In the genomic region with DNA sequence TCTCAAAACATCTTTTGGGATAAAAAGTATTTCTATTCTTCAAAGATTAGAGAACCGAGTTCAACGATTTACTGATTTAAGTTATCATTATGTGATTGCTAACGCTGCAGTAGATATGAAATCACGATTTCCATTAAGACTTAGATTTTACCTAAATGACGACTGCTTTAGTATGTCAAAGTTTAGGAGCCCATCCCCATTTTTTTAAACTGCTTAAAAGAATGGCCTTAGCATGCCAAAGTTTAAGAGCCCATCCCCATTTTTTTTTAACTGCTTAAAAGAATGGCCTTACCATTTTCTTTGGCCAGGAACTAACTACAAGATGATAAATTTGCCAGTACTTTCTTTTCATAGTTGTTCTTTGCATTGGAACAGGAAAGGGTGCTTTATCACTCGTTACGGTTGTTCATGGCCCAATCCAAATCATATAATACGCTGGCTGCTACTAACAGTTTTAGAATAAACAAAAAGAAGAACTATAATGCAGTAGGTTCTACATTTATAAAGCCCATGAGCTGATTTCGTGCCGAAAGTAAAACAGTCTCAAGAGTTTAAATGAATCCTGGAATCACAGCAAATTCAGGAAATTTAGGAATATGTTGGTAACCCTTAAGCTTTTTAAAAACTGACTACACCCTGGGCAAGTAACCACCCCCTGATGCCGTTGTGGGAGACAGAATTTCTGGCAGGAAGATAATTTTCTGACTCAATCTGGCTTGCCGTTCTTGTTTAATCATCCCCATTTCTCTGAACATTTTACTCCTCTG, we compare ENCODE assay signal across 8 cellular contexts. TPM values are rescaled to one million over a fixed set of nuclear protein-coding genes. Genes with fewer than 3 reads are reported as not detected.
DNase-seq lines count a peak whose midpoint lies in the region; ATAC-seq and TF ChIP-seq lines count a peak whose summit lies in the region.

No MANE protein-coding gene starts in this region.

- DNase-seq in 8988T (peak; percentile 21), GM12864 (ENCODE audit: low read depth) (no peak), fibroblast of pulmonary artery (ENCODE audit: low read depth) (peak; percentile 57), gastrocnemius medialis (peak in 1 of 2 donors; percentile 4)

- no peaks in the 10 kb centered on the region for H3K27me3 ChIP-seq in gastrocnemius medialis

- ATAC-seq in gastrocnemius medialis (no peak), HG02870 (IDR thresholded peaks at IDR 0.05; ENCODE audit: unreplicated experiment) (no peak), HG02610 (IDR thresholded peaks at IDR 0.05; ENCODE audit: unreplicated experiment) (no peak), HG03571 (IDR thresholded peaks at IDR 0.05; ENCODE audit: unreplicated experiment) (no peak)

- no peaks in the 10 kb centered on the region for H3K36me3 ChIP-seq in gastrocnemius medialis

- intact Hi-C loops in gastrocnemius medialis (cut with DNase I; ENCODE audit: low total_unique reads), result loop anchor here (5.0 to 10.0 kb wide), 6 partner anchors 60 to 1392 kb away; a partner anchor contains a TSS

- TF ChIP-seq CTCF in GM12864 (IDR thresholded peaks at IDR 0.05; ENCODE audit: low read depth, low read length, missing control alignments) (no peak), VCaP (conservative IDR thresholded peaks at IDR 0.05) (no peak), fibroblast of pulmonary artery (IDR thresholded peaks at IDR 0.05; ENCODE audit: low read length, missing control alignments) (no peak), gastrocnemius medialis (IDR thresholded peaks at IDR 0.05 in 4 of 5, conservative IDR thresholded peaks at IDR 0.05 in 1 of 5) (no peak)

- H3K4me1 ChIP-seq in gastrocnemius medialis, result peaks cover 7 to 15% of the 10 kb centered on the region in 2 donors

- no peak for TF ChIP-seq POLR2A in gastrocnemius medialis (IDR thresholded peaks at IDR 0.05)

- H3K4me3 ChIP-seq in GM12864 (ENCODE audit: low read depth, low read length), result peak overlapping the region; percentile 79
- H3K4me3 ChIP-seq in fibroblast of pulmonary artery (replicated peaks; ENCODE audit: low read depth, low read length), result peak overlapping the region; percentile 93
- H3K4me3 ChIP-seq in gastrocnemius medialis, result peak overlapping the region; percentile 78 to 92 (median 85)

- H3K9me3 ChIP-seq in gastrocnemius medialis, result no peaks in the 10 kb centered on the region

- peak overlapping the region; percentile 96 for H3K27ac ChIP-seq in VCaP
- peak overlapping the region; percentile 99 to 100 (median 99) for H3K27ac ChIP-seq in gastrocnemius medialis

- in situ Hi-C loops in gastrocnemius medialis (cut with MboI; ENCODE audit: low sequenced_read_pairs in 4 of 4), result no loop called here

RNA-seq across cellular contexts. Expression of a gene that starts 0.9 kb away (rescaled TPM):
- total RNA-seq in gastrocnemius medialis, result 10 to 100 TPM; 12.9 to 16.1 (median 14.0) TPM
